1 cellular context compared by ENCODE assay signal in the genomic region with DNA sequence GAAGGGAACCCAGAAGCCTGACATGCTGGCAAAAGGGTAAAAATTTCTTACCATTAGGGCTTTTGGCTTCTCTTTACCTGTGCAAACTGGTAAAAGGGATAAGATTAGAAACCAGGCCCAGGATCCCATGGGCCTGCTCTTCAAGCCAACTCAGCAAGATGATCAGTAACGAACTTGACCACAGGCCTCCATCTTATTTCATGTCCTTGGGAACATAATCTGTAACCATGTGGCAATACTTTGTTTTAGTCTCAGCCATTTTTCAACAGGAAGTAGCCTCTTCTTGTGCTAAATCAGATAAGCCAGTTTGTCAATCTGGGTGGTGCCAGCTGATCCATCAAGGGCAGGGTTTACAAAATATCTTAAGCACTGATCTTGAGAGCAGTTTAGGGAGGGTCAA. TPM values are rescaled to one million over a fixed set of nuclear protein-coding genes. Genes with fewer than 3 reads are reported as not detected.
"Had no signal": no experiment of that assay in that cellular context is flagged by ENCODE, and none has a peak within 500 bp of the region (broad histone marks: within the 10 kb centered on the region; RNA-seq: fewer than 3 reads in every experiment).

No MANE protein-coding gene starts in this region.

RNA-seq across cellular contexts. Expression of gene PUS7L, which starts 57.4 kb away (rescaled TPM):
- total RNA-seq: cardiac muscle cell had no signal

RNA-seq across cellular contexts. Expression of gene IRAK4, which starts 57.6 kb away (rescaled TPM):
- total RNA-seq: cardiac muscle cell had no signal
